Comparison of ENCODE assay signal across 1 cellular context in genomic region chr21:26007911-26008579, GRCh38.
TF ChIP-seq lines count a peak whose summit lies in the region.

No MANE protein-coding gene starts in this region.

TF ChIP-seq in WTC11, 78 proteins besides CTCF, POLR2A, EP300 and RAD21 (continued from another document):
- no peak for TF ChIP-seq ZSCAN18 (CRISPR knock-in tag; IDR thresholded peaks at IDR 0.05)
- no peak for TF ChIP-seq ESRRA (CRISPR knock-in tag; IDR thresholded peaks at IDR 0.05; ENCODE audit: borderline replicate concordance)
- no peak for TF ChIP-seq NR2C2 (CRISPR knock-in tag; IDR thresholded peaks at IDR 0.05)
- TF ChIP-seq TEAD4 (CRISPR knock-in tag; IDR thresholded peaks at IDR 0.05): no peak
- no peak for TF ChIP-seq ETV6 (CRISPR knock-in tag; IDR thresholded peaks at IDR 0.05)
